In genomic region chr14:58243790-58244555, GRCh38 we compare ENCODE assay signal across 8 cellular contexts.
A peak's percentile ranks its signal among the peaks of the same experiment; 100 is the strongest.
DNase-seq lines count a peak whose midpoint lies in the region; ATAC-seq and TF ChIP-seq lines count a peak whose summit lies in the region.

No MANE protein-coding gene starts in this region.

- ATAC-seq in GM18519 (IDR thresholded peaks at IDR 0.05; ENCODE audit: low FRiP score, unreplicated experiment): peak; percentile 23
- ATAC-seq in HG03039 (IDR thresholded peaks at IDR 0.05; ENCODE audit: unreplicated experiment): peak; percentile 30
- peak; percentile 33 for ATAC-seq in stimulated activated naive CD8-positive, alpha-beta T cell treated with anti-CD3 and anti-CD28 coated beads, Interleukin-15, Interleukin-2, amounts not matched to agents 100 U/mL and 50 U/mL, for 24 hours

- no peaks in the 10 kb centered on the region for H3K9me3 ChIP-seq in iPS-20b (ENCODE audit: insufficient read depth, low read depth, low read length)

- peak overlapping the region; percentile 92 for H3K9ac ChIP-seq in iPS-20b (ENCODE audit: low read depth, low read length)

- H3K27ac ChIP-seq in angular gyrus (ENCODE audit: low read depth, low read length) (peak overlapping the region; percentile 40), iPS-20b (ENCODE audit: low read length) (no peak overlapping the region)

- H3K4me1 ChIP-seq in iPS-20b (ENCODE audit: insufficient read depth, low read length): peaks cover 13% of the 10 kb centered on the region

- no peak for DNase-seq in AG09309 (ENCODE audit: low read depth)
- peak; percentile 60 for DNase-seq in NCI-H446 treated with DMSO at 0.1 percent for 48 hours (lab: John Stamatoyannopoulos, UW)
- no peak for DNase-seq in stimulated activated naive CD8-positive, alpha-beta T cell treated with anti-CD3 and anti-CD28 coated beads, Interleukin-15, Interleukin-2, amounts not matched to agents 100 U/mL and 50 U/mL, for 24 hours
- no peak for DNase-seq in amygdala (lab: John Stamatoyannopoulos, UW)

- H3K36me3 ChIP-seq in iPS-20b (ENCODE audit: insufficient read depth, low read depth, low read length): peaks cover 14% of the 10 kb centered on the region; the same call in 1 of the 2 replicates

- no peak for TF ChIP-seq CTCF in AG09309 (IDR thresholded peaks at IDR 0.05; ENCODE audit: control insufficient read depth, insufficient read depth, low read depth, low read length, missing control alignments)

- H3K4me3 ChIP-seq in AG09309 (ENCODE audit: control insufficient read depth, low read depth, low read length): peak overlapping the region; percentile 88
- H3K4me3 ChIP-seq in iPS-20b (ENCODE audit: low read length): peak overlapping the region; percentile 95

- no peaks in the 10 kb centered on the region for H3K27me3 ChIP-seq in iPS-20b (ENCODE audit: insufficient read depth, low read length)
